ENCODE assay signal across 18 cellular contexts in the genomic region with DNA sequence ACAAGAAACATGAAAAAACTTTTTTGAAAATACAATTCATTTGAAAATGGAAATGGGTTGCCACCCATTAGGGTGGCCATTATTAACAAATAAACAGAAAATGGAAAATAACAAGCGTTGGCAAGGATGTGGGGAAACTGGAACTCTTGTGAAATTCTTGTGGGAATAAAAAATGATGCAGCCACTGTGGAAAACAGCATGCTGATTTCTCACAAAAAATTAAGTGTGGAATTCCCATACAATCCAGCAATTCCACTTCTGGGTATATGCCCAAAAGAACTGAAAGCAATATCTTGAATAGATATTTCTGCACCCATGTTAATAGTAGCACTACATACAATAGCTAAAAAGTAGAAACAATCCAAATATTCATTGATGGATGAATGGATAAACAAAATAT.
"Had no signal": no experiment of that assay in that cellular context is flagged by ENCODE, and none has a peak within 500 bp of the region (broad histone marks: within the 10 kb centered on the region; RNA-seq: fewer than 3 reads in every experiment).

No MANE protein-coding gene starts in this region.

- ATAC-seq: activated CD4-positive, alpha-beta T cell treated with anti-CD3 and anti-CD28 coated beads for 36 hours; left lobe of liver; natural killer cell had no signal

- H3K4me3 ChIP-seq: colonic mucosa, SK-N-MC, skin epidermis, testis had no signal

- DNase-seq: activated CD4-positive, alpha-beta memory T cell treated with anti-CD3 and anti-CD28 coated beads, Interleukin-2, amount 10 ng/mL, durations not matched to agents 7 days and 5 days; activated CD4-positive, alpha-beta T cell treated with anti-CD3 and anti-CD28 coated beads for 36 hours; activated naive CD4-positive, alpha-beta T cell treated with anti-CD3 and anti-CD28 coated beads, Interleukin-2, amount 50 U/mL, for 16 hours; activated T-cell treated with anti-CD3 and anti-CD28 coated beads, Interleukin-2, amount 50 U/mL, for 24 hours; amniotic stem cell; central memory CD4-positive, alpha-beta T cell; colonic mucosa; natural killer cell; retina; stimulated activated CD4-positive, alpha-beta T cell treated with anti-CD3 and anti-CD28 coated beads, Interleukin-15, amount 100 ng/mL, for 24 hours; stimulated activated CD4-positive, alpha-beta T cell treated with anti-CD3 and anti-CD28 coated beads, Interleukin-4, amount 100 ng/mL, for 1 hour; stimulated activated naive CD4-positive, alpha-beta T cell treated with Interleukin-2 at 50 U/mL for 16 hours; testis; WERI-Rb-1 had no signal

- H3K4me1 ChIP-seq: colonic mucosa, testis had no signal

- H3K27ac ChIP-seq: colonic mucosa, neutrophil, SK-N-MC, testis, WERI-Rb-1 had no signal

- H3K9me3 ChIP-seq: colonic mucosa, neutrophil, testis had no signal

- H3K36me3 ChIP-seq: colonic mucosa, neutrophil, WERI-Rb-1 had no signal

- H3K27me3 ChIP-seq: colonic mucosa, neutrophil, testis had no signal
